ENCODE assay signal across 8 cellular contexts in genomic region chr22:30356392-30357230, GRCh38. TPM values are rescaled to one million over a fixed set of nuclear protein-coding genes. Genes with fewer than 3 reads are reported as not detected.
DNase-seq lines count a peak whose midpoint lies in the region; FAIRE-seq and TF ChIP-seq lines count a peak whose summit lies in the region.

Gene CCDC157, plus strand, starts transcription at chr22:30357007. Its CDS starts 8,994 bp downstream, at chr22:30366001.
Gene SF3A1, minus strand, starts transcription at chr22:30356894. Its CDS starts 102 bp downstream, at chr22:30356792.

- H4K20me1 ChIP-seq in neural cell (ENCODE audit: insufficient read depth): peaks cover 8% of the 10 kb centered on the region

- peaks cover 48% of the 10 kb centered on the region for H3K4me1 Mint-ChIP-seq in stimulated activated naive CD8-positive, alpha-beta T cell treated with anti-CD3 and anti-CD28 coated beads, Interleukin-15, Interleukin-2, amounts not matched to agents 100 ng/mL and 50 ng/mL, for 24 hours (ENCODE audit: low read depth)

- TF ChIP-seq CTCF in fibroblast of villous mesenchyme (IDR thresholded peaks at IDR 0.05; ENCODE audit: insufficient read depth, low read depth, low read length) (no peak), neural cell (IDR thresholded peaks at IDR 0.05; ENCODE audit: poor library complexity, severe bottlenecking) (no peak)

- H3K36me3 ChIP-seq in ES-I3 (ENCODE audit: insufficient read depth, low read length) (peaks cover 4% of the 10 kb centered on the region; the same call in 1 of the 2 replicates), neural cell (ENCODE audit: insufficient read depth, low read length) (peaks cover 3% of the 10 kb centered on the region)

- peak within 1 kb of the TSS; percentile 84 for H3K4me2 ChIP-seq in neural cell (ENCODE audit: low read length)

- no peaks in the 10 kb centered on the region for H3K9me3 ChIP-seq in ES-I3 (ENCODE audit: control insufficient read depth, insufficient read depth, low read length)
- no peaks in the 10 kb centered on the region for H3K9me3 ChIP-seq in neural cell (ENCODE audit: low read length)

- peak within 1 kb of the TSS; percentile 96 for H3K4me3 Mint-ChIP-seq in stimulated activated naive CD8-positive, alpha-beta T cell treated with anti-CD3 and anti-CD28 coated beads, Interleukin-15, Interleukin-2, amounts not matched to agents 100 ng/mL and 50 ng/mL, for 24 hours

- peaks cover 33% of the 10 kb centered on the region for H3K79me2 ChIP-seq in neural cell (replicated peaks; ENCODE audit: insufficient read depth, low read length)

- no peaks in the 10 kb centered on the region for H3K9me3 Mint-ChIP-seq in stimulated activated naive CD8-positive, alpha-beta T cell treated with anti-CD3 and anti-CD28 coated beads, Interleukin-15, Interleukin-2, amounts not matched to agents 100 ng/mL and 50 ng/mL, for 24 hours

- peak; percentile 80 for DNase-seq in H54 (ENCODE audit: insufficient read length, low spot score)
- DNase-seq in LoVo (ENCODE audit: low spot score): peak; percentile 88
- DNase-seq in SHP77 (lab: John Stamatoyannopoulos, UW): peak; percentile 90 to 93
- peak; percentile 83 for DNase-seq in activated gamma-delta T cell (lab: John Stamatoyannopoulos, UW)
- peak; percentile 94 for DNase-seq in fibroblast of villous mesenchyme (ENCODE audit: low read depth)

- no peaks in the 10 kb centered on the region for H3K27me3 Mint-ChIP-seq in stimulated activated naive CD8-positive, alpha-beta T cell treated with anti-CD3 and anti-CD28 coated beads, Interleukin-15, Interleukin-2, amounts not matched to agents 100 ng/mL and 50 ng/mL, for 24 hours

- no peaks in the 10 kb centered on the region for H3K9me2 ChIP-seq in neural cell (ENCODE audit: insufficient read depth, low read length)

- FAIRE-seq in H54 (lab: Jason Lieb, UNC): no peak

- peak within 1 kb of the TSS; percentile 98 for H3K27ac ChIP-seq in neural cell (ENCODE audit: low read length)

- H3K27ac Mint-ChIP-seq in stimulated activated naive CD8-positive, alpha-beta T cell treated with anti-CD3 and anti-CD28 coated beads, Interleukin-15, Interleukin-2, amounts not matched to agents 100 ng/mL and 50 ng/mL, for 24 hours: peak within 1 kb of the TSS; percentile 88

- H3K4me3 ChIP-seq in fibroblast of villous mesenchyme (ENCODE audit: low read depth, low read length) (peak within 1 kb of the TSS; percentile 91), neural cell (ENCODE audit: low read length) (peak within 1 kb of the TSS; percentile 89)

- no peaks in the 10 kb centered on the region for H3K27me3 ChIP-seq in neural cell (ENCODE audit: insufficient read depth, low read depth, low read length)

- H3F3A ChIP-seq in neural cell (ENCODE audit: insufficient read depth, low read length, poor library complexity, severe bottlenecking): no peaks in the 10 kb centered on the region

- peak; percentile 11 for TF ChIP-seq RAD21 in neural cell (conservative IDR thresholded peaks at IDR 0.05)

- peaks cover 6% of the 10 kb centered on the region; the same call in 1 of the 2 replicates for H3K4me1 ChIP-seq in ES-I3 (ENCODE audit: insufficient read depth, low read length)

- H3K9ac ChIP-seq in ES-I3 (ENCODE audit: low read depth, low read length): peak within 1 kb of the TSS; percentile 95
- peak within 1 kb of the TSS; percentile 99 for H3K9ac ChIP-seq in neural cell (ENCODE audit: low read length)

- H3K36me3 Mint-ChIP-seq in stimulated activated naive CD8-positive, alpha-beta T cell treated with anti-CD3 and anti-CD28 coated beads, Interleukin-15, Interleukin-2, amounts not matched to agents 100 ng/mL and 50 ng/mL, for 24 hours (ENCODE audit: low read depth): peaks cover 36% of the 10 kb centered on the region

- peak; percentile 76 for TF ChIP-seq EP300 in neural cell (conservative IDR thresholded peaks at IDR 0.05; ENCODE audit: poor library complexity, severe bottlenecking)

- TF ChIP-seq POLR2A in H54 (IDR thresholded peaks at IDR 0.05; ENCODE audit: low read depth, low read length): peak; percentile 88

- H2AFZ ChIP-seq in neural cell (ENCODE audit: low read depth, low read length): peak within 1 kb of the TSS; percentile 99

TF ChIP-seq in neural cell, 6 proteins besides CTCF, POLR2A, EP300 and RAD21:
- TF ChIP-seq SMC3 (conservative IDR thresholded peaks at IDR 0.05; ENCODE audit: poor library complexity): peak; percentile 11
- TF ChIP-seq, protein P1, sequence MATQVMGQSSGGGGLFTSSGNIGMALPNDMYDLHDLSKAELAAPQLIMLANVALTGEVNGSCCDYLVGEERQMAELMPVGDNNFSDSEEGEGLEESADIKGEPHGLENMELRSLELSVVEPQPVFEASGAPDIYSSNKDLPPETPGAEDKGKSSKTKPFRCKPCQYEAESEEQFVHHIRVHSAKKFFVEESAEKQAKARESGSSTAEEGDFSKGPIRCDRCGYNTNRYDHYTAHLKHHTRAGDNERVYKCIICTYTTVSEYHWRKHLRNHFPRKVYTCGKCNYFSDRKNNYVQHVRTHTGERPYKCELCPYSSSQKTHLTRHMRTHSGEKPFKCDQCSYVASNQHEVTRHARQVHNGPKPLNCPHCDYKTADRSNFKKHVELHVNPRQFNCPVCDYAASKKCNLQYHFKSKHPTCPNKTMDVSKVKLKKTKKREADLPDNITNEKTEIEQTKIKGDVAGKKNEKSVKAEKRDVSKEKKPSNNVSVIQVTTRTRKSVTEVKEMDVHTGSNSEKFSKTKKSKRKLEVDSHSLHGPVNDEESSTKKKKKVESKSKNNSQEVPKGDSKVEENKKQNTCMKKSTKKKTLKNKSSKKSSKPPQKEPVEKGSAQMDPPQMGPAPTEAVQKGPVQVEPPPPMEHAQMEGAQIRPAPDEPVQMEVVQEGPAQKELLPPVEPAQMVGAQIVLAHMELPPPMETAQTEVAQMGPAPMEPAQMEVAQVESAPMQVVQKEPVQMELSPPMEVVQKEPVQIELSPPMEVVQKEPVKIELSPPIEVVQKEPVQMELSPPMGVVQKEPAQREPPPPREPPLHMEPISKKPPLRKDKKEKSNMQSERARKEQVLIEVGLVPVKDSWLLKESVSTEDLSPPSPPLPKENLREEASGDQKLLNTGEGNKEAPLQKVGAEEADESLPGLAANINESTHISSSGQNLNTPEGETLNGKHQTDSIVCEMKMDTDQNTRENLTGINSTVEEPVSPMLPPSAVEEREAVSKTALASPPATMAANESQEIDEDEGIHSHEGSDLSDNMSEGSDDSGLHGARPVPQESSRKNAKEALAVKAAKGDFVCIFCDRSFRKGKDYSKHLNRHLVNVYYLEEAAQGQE (IDR thresholded peaks at IDR 0.05; ENCODE audit: borderline replicate concordance): peak; percentile 82
- peak; percentile 78 for TF ChIP-seq TAF1 (IDR thresholded peaks at IDR 0.05; ENCODE audit: low read depth)
- no peak for TF ChIP-seq EZH2 (IDR thresholded peaks at IDR 0.05; ENCODE audit: borderline replicate concordance, insufficient read depth, low read length, poor library complexity, severe bottlenecking)
- TF ChIP-seq MXI1 (conservative IDR thresholded peaks at IDR 0.05; ENCODE audit: poor library complexity, severe bottlenecking): peak; percentile 93
- peak; percentile 99 for TF ChIP-seq POLR2AphosphoS5 (IDR thresholded peaks at IDR 0.05)

RNA-seq across cellular contexts. Expression of gene CCDC157, which starts in this region (rescaled TPM):
- 1.3 and 2.6 TPM in 2 replicates for total RNA-seq in fibroblast of villous mesenchyme
- 30.6 and 32.2 TPM in 2 replicates for polyA plus RNA-seq in neural cell
- 14.1 and 24.3 TPM in 2 replicates for polyA minus RNA-seq in neural cell

RNA-seq across cellular contexts. Expression of gene SF3A1, which starts in this region (rescaled TPM):
- 23.5 and 27.2 TPM in 2 replicates for total RNA-seq in fibroblast of villous mesenchyme
- 14.4 and 14.6 TPM in 2 replicates for polyA plus RNA-seq in neural cell
- polyA minus RNA-seq in neural cell: 32.6 and 46.4 TPM in 2 replicates

Comparison
In these comparisons a context has a peak if more than half of its experiments do, and no peak if none do; other contexts are left out.
1. Peak in every context shown above with its lines: DNase-seq, H3K4me3 ChIP-seq and H3K27ac ChIP-seq.